In the genomic region with DNA sequence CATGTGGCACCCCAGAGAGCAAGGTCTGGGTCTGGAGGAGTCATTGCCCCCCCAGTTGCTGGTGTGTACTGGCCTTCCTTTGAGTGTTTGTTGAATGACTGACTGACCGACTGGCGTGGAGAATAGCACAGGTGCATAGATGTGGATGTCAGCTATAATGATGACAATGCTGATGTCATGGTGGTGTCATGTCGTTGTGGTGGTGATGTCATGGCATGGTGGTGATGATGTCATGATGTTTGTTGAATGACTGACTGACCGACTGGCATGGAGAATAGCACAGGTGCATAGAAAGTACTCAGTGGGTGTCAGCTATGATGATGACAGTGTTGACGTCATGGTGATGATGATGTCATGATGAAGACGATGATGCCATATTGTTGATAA, we compare ENCODE assay signal across 1 cellular context.
TF ChIP-seq lines count a peak whose summit lies in the region.

No MANE protein-coding gene starts in this region.

TF ChIP-seq in HepG2, 621 proteins besides CTCF, POLR2A, EP300 and RAD21 (continued from another document):
- TF ChIP-seq, protein P1, sequence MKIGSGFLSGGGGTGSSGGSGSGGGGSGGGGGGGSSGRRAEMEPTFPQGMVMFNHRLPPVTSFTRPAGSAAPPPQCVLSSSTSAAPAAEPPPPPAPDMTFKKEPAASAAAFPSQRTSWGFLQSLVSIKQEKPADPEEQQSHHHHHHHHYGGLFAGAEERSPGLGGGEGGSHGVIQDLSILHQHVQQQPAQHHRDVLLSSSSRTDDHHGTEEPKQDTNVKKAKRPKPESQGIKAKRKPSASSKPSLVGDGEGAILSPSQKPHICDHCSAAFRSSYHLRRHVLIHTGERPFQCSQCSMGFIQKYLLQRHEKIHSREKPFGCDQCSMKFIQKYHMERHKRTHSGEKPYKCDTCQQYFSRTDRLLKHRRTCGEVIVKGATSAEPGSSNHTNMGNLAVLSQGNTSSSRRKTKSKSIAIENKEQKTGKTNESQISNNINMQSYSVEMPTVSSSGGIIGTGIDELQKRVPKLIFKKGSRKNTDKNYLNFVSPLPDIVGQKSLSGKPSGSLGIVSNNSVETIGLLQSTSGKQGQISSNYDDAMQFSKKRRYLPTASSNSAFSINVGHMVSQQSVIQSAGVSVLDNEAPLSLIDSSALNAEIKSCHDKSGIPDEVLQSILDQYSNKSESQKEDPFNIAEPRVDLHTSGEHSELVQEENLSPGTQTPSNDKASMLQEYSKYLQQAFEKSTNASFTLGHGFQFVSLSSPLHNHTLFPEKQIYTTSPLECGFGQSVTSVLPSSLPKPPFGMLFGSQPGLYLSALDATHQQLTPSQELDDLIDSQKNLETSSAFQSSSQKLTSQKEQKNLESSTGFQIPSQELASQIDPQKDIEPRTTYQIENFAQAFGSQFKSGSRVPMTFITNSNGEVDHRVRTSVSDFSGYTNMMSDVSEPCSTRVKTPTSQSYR (CRISPR knock-in tag; IDR thresholded peaks at IDR 0.05; ENCODE audit: borderline replicate concordance) = 0 out of 2 replicates have a peak, but pooled peaks have one; percentile 25
- 0 out of 2 replicates have a peak, but pooled peaks have one; percentile 36 for TF ChIP-seq RCOR2 (CRISPR knock-in tag; IDR thresholded peaks at IDR 0.05)
- TF ChIP-seq, protein P2, sequence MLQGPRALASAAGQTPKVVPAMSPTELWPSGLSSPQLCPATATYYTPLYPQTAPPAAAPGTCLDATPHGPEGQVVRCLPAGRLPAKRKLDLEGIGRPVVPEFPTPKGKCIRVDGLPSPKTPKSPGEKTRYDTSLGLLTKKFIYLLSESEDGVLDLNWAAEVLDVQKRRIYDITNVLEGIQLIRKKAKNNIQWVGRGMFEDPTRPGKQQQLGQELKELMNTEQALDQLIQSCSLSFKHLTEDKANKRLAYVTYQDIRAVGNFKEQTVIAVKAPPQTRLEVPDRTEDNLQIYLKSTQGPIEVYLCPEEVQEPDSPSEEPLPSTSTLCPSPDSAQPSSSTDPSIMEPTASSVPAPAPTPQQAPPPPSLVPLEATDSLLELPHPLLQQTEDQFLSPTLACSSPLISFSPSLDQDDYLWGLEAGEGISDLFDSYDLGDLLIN (CRISPR knock-in tag; IDR thresholded peaks at IDR 0.05; ENCODE audit: borderline replicate concordance) = no peak
- TF ChIP-seq NFATC3 (CRISPR knock-in tag; IDR thresholded peaks at IDR 0.05) = no peak
- 0 out of 2 replicates have a peak, but pooled peaks have one; percentile 20 for TF ChIP-seq JUN (CRISPR knock-in tag; IDR thresholded peaks at IDR 0.05)
- peak; percentile 71; the same call in 1 of the 2 replicates for TF ChIP-seq ZNF326 (CRISPR knock-in tag; IDR thresholded peaks at IDR 0.05; ENCODE audit: borderline replicate concordance)
- peak; percentile 96 for TF ChIP-seq HOXA3 (CRISPR knock-in tag; IDR thresholded peaks at IDR 0.05)
- TF ChIP-seq, protein P3, sequence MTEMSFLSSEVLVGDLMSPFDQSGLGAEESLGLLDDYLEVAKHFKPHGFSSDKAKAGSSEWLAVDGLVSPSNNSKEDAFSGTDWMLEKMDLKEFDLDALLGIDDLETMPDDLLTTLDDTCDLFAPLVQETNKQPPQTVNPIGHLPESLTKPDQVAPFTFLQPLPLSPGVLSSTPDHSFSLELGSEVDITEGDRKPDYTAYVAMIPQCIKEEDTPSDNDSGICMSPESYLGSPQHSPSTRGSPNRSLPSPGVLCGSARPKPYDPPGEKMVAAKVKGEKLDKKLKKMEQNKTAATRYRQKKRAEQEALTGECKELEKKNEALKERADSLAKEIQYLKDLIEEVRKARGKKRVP (CRISPR knock-in tag; IDR thresholded peaks at IDR 0.05) = 0 out of 4 replicates have a peak, but pooled peaks of 1 of the 2 experiments have one; percentile 29
- TF ChIP-seq ZNF3 (CRISPR knock-in tag; IDR thresholded peaks at IDR 0.05) = peak; percentile 100
- TF ChIP-seq ZNF614 (CRISPR knock-in tag; IDR thresholded peaks at IDR 0.05; ENCODE audit: borderline replicate concordance) = no peak
- no peak for TF ChIP-seq KAT8 (CRISPR knock-in tag; IDR thresholded peaks at IDR 0.05)
- TF ChIP-seq CREM (IDR thresholded peaks at IDR 0.05) = peak; percentile 55; the same call in 1 of the 2 replicates
- TF ChIP-seq CREM (CRISPR knock-in tag; IDR thresholded peaks at IDR 0.05) = no peak
- TF ChIP-seq CHD4 (IDR thresholded peaks at IDR 0.05; ENCODE audit: borderline replicate concordance, low read length) = peak; percentile 92
- TF ChIP-seq RARA (CRISPR knock-in tag; IDR thresholded peaks at IDR 0.05) = no peak
- TF ChIP-seq ZNF350 (CRISPR knock-in tag; IDR thresholded peaks at IDR 0.05; ENCODE audit: borderline replicate concordance, low read depth) = 0 out of 2 replicates have a peak, but pooled peaks have one; percentile 1
- TF ChIP-seq SOX5 (CRISPR knock-in tag; IDR thresholded peaks at IDR 0.05; ENCODE audit: borderline replicate concordance) = no peak
- TF ChIP-seq, protein P4, sequence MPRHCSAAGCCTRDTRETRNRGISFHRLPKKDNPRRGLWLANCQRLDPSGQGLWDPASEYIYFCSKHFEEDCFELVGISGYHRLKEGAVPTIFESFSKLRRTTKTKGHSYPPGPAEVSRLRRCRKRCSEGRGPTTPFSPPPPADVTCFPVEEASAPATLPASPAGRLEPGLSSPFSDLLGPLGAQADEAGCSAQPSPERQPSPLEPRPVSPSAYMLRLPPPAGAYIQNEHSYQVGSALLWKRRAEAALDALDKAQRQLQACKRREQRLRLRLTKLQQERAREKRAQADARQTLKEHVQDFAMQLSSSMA (CRISPR knock-in tag; IDR thresholded peaks at IDR 0.05) = no peak
- TF ChIP-seq ATF7 (IDR thresholded peaks at IDR 0.05) = peak; percentile 100
- TF ChIP-seq ATF7 (CRISPR knock-in tag; IDR thresholded peaks at IDR 0.05) = no peak; the same call in none of the 2 replicates
- 0 out of 2 replicates have a peak, but pooled peaks have one; percentile 55 for TF ChIP-seq ATAD3A (CRISPR knock-in tag; IDR thresholded peaks at IDR 0.05)
- peak; percentile 35; the same call in 1 of the 2 replicates for TF ChIP-seq KDM1A (CRISPR knock-in tag; IDR thresholded peaks at IDR 0.05)
- TF ChIP-seq ATF1 (CRISPR knock-in tag; IDR thresholded peaks at IDR 0.05) = peak; percentile 76; the same call in 1 of the 2 replicates
- no peak for TF ChIP-seq ZSCAN30 (CRISPR knock-in tag; IDR thresholded peaks at IDR 0.05)
- TF ChIP-seq NFKBIZ (CRISPR knock-in tag; IDR thresholded peaks at IDR 0.05) = no peak
- TF ChIP-seq, protein P5, sequence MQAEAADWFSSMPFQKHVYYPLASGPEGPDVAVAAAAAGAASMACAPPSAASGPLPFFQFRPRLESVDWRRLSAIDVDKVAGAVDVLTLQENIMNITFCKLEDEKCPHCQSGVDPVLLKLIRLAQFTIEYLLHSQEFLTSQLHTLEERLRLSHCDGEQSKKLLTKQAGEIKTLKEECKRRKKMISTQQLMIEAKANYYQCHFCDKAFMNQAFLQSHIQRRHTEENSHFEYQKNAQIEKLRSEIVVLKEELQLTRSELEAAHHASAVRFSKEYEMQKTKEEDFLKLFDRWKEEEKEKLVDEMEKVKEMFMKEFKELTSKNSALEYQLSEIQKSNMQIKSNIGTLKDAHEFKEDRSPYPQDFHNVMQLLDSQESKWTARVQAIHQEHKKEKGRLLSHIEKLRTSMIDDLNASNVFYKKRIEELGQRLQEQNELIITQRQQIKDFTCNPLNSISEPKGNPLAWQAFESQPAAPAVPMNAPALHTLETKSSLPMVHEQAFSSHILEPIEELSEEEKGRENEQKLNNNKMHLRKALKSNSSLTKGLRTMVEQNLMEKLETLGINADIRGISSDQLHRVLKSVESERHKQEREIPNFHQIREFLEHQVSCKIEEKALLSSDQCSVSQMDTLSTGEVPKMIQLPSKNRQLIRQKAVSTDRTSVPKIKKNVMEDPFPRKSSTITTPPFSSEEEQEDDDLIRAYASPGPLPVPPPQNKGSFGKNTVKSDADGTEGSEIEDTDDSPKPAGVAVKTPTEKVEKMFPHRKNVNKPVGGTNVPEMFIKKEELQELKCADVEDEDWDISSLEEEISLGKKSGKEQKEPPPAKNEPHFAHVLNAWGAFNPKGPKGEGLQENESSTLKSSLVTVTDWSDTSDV (CRISPR knock-in tag; IDR thresholded peaks at IDR 0.05) = no peak
- TF ChIP-seq, protein P6, sequence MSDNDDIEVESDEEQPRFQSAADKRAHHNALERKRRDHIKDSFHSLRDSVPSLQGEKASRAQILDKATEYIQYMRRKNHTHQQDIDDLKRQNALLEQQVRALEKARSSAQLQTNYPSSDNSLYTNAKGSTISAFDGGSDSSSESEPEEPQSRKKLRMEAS (IDR thresholded peaks at IDR 0.05) = 0 out of 2 replicates have a peak, but pooled peaks have one; percentile 9
- no peak for TF ChIP-seq CBX1 (IDR thresholded peaks at IDR 0.05; ENCODE audit: low read depth)
- TF ChIP-seq ZNF546 (CRISPR knock-in tag; conservative IDR thresholded peaks at IDR 0.05) = no peak
